ENCODE assay signal across 8 cellular contexts in genomic region chr16:89560413-89561194, GRCh38. TPM values are rescaled to one million over a fixed set of nuclear protein-coding genes. Genes with fewer than 3 reads are reported as not detected.
A peak's percentile ranks its signal among the peaks of the same experiment; 100 is the strongest.
DNase-seq lines count a peak whose midpoint lies in the region; ATAC-seq and TF ChIP-seq lines count a peak whose summit lies in the region.

Gene RPL13 (plus strand): TSS chr16:89560682. CDS start chr16:89560960, 278 bp downstream.

- CTCF ChIA-PET in CD4-positive, alpha-beta memory T cell (lab: Charles Lee; ENCODE audit: partially characterized antibody), result no interaction called here

- no peaks in the 10 kb centered on the region for H3K9me3 ChIP-seq in CD4-positive, alpha-beta memory T cell (ENCODE audit: control insufficient read depth in 1 of 2, low read length in 2 of 2)
- no peaks in the 10 kb centered on the region for H3K9me3 ChIP-seq in ectodermal cell (ENCODE audit: control insufficient read depth, low read length)
- no peaks in the 10 kb centered on the region for H3K9me3 ChIP-seq in lower lobe of right lung

- peaks cover 25 to 58% of the 10 kb centered on the region in 2 donors for H3K36me3 Mint-ChIP-seq in CD4-positive, alpha-beta memory T cell

- DNase-seq in CD4-positive, alpha-beta memory T cell, result peak; percentile 91 to 94 (median 93)
- DNase-seq in HS-27A (ENCODE audit: low read depth), result peak; percentile 90
- peak; percentile 52 for DNase-seq in NK-92 (lab: John Stamatoyannopoulos, UW; ENCODE audit: unreplicated experiment)
- peak; percentile 81 to 86 for DNase-seq in activated CD8-positive, alpha-beta memory T cell treated with anti-CD3 and anti-CD28 coated beads for 1 hour (ENCODE audit: extremely low read depth in 1 of 2, low read depth in 1 of 2)
- peak; percentile 98 for DNase-seq in lower lobe of right lung
- DNase-seq in stimulated activated CD4-positive, alpha-beta T cell treated with anti-CD3 and anti-CD28 coated beads, TNF-alpha, amount 100 ng/mL, for 1 hour (ENCODE audit: low read depth in 3 of 3, low spot score in 1 of 3), result peak; percentile 81 to 84 (median 84)

- TF ChIP-seq CTCF in lower lobe of right lung (IDR thresholded peaks at IDR 0.05), result peak; percentile 14

- peak within 1 kb of the TSS; percentile 88 for H3K27ac ChIP-seq in CD4-positive, alpha-beta memory T cell (ENCODE audit: low read depth, low read length)
- H3K27ac ChIP-seq in ectodermal cell (ENCODE audit: insufficient read depth, low read depth, low read length, poor library complexity, severe bottlenecking) (peak within 1 kb of the TSS; percentile 94), lower lobe of right lung (peak within 1 kb of the TSS; percentile 100)

- no peaks in the 10 kb centered on the region for H3K27me3 Mint-ChIP-seq in CD4-positive, alpha-beta memory T cell

- H3K4me3 ChIP-seq in CD4-positive, alpha-beta memory T cell (ENCODE audit: low read length in 2 of 2), result peak within 1 kb of the TSS; percentile 73 to 85
- H3K4me3 ChIP-seq in ectodermal cell (ENCODE audit: insufficient read depth, low read depth, low read length) (peak within 1 kb of the TSS; percentile 99), lower lobe of right lung (peak within 1 kb of the TSS; percentile 96)

- intact Hi-C loops in CD4-positive, alpha-beta memory T cell (cut with micrococcal nuclease), result loop anchor here (1.0 to 10.0 kb wide), 5 partner anchors 26 to 320 kb away; partner anchors contain the start of genes ANKRD11, SPG7 and TCF25
- intact Hi-C loops in lower lobe of right lung (cut with DNase I), result no loop called here

- H3K36me3 ChIP-seq in CD4-positive, alpha-beta memory T cell (ENCODE audit: insufficient read depth, low read length), result peaks cover 38% of the 10 kb centered on the region
- H3K36me3 ChIP-seq in ectodermal cell (ENCODE audit: control insufficient read depth, insufficient read depth, low read length) (peaks cover 42% of the 10 kb centered on the region), lower lobe of right lung (peaks cover 53% of the 10 kb centered on the region)

- peaks cover 32 to 66% (median 50%) of the 10 kb centered on the region in 4 donors for H3K4me1 Mint-ChIP-seq in CD4-positive, alpha-beta memory T cell

- H3K4me3 Mint-ChIP-seq in CD4-positive, alpha-beta memory T cell, result peak within 1 kb of the TSS; percentile 95 to 99 (median 98)

- POLR2A ChIA-PET in CD4-positive, alpha-beta memory T cell (lab: Charles Lee; ENCODE audit: partially characterized antibody), result interaction anchor here (1.0 to 2.0 kb wide), 10 partner anchors 11 to 245 kb away, joined by 3 to 9 read pairs (median 4); partner anchors contain the start of genes CHMP1A, SPATA33 and SPG7

- ATAC-seq in GM19455 (IDR thresholded peaks at IDR 0.05; ENCODE audit: unreplicated experiment), result peak; percentile 87
- peak; percentile 97 to 98 for ATAC-seq in lower lobe of right lung

- peak within 1 kb of the TSS; percentile 97 to 99 (median 98) for H3K27ac Mint-ChIP-seq in CD4-positive, alpha-beta memory T cell

- 0 to 1% methylated on average over 88 of the region's 88 CpGs for WGBS in ectodermal cell, 2 experiments

- peaks cover 0 to 5% (median 0%) of the 10 kb centered on the region in 8 donors for H3K9me3 Mint-ChIP-seq in CD4-positive, alpha-beta memory T cell

- H3K27me3 ChIP-seq in CD4-positive, alpha-beta memory T cell (ENCODE audit: insufficient read depth, low read length), result no peaks in the 10 kb centered on the region
- H3K27me3 ChIP-seq in ectodermal cell (ENCODE audit: control insufficient read depth, insufficient read depth, low read length, poor library complexity, severe bottlenecking) (no peaks in the 10 kb centered on the region), lower lobe of right lung (ENCODE audit: low read depth) (no peaks in the 10 kb centered on the region)

- peaks cover 58% of the 10 kb centered on the region for H3K4me1 ChIP-seq in CD4-positive, alpha-beta memory T cell (ENCODE audit: insufficient read depth, low read length)
- H3K4me1 ChIP-seq in ectodermal cell (ENCODE audit: control insufficient read depth, insufficient read depth, low read length), result peaks cover 25% of the 10 kb centered on the region
- peaks cover 56% of the 10 kb centered on the region for H3K4me1 ChIP-seq in lower lobe of right lung

RNA-seq across cellular contexts. Expression of gene RPL13, which starts in this region (rescaled TPM):
- total RNA-seq in CD4-positive, alpha-beta memory T cell, result 1,000 to 10,000 TPM; 4,825 to 5,043 TPM
- polyA plus RNA-seq in CD4-positive, alpha-beta memory T cell, result 1,000 to 10,000 TPM; 4,119 to 5,642 TPM
- 2,927 TPM for polyA plus RNA-seq in ectodermal cell (2013, experiment 1 of 4)
- polyA plus RNA-seq in ectodermal cell (2013, experiment 2 of 4), result 2,895 TPM
- 3,415 TPM for polyA plus RNA-seq in ectodermal cell (2013, experiment 3 of 4)
- polyA plus RNA-seq in ectodermal cell (2013, experiment 4 of 4), result 3,689 TPM
- 1,727 TPM for total RNA-seq in lower lobe of right lung

Comparison
In these comparisons a context has a peak if more than half of its experiments do, and no peak if none do; other contexts are left out.
1. Peak in every context shown above with its lines: DNase-seq, ATAC-seq, H3K4me3 ChIP-seq and H3K27ac ChIP-seq.